In genomic region chr15:61084944-61085367, GRCh38 we compare ENCODE assay signal across 9 cellular contexts.
DNase-seq lines count a peak whose midpoint lies in the region; ATAC-seq and TF ChIP-seq lines count a peak whose summit lies in the region.
"Had no signal": no experiment of that assay in that cellular context is flagged by ENCODE, and none has a peak within 500 bp of the region (broad histone marks: within the 10 kb centered on the region; RNA-seq: fewer than 3 reads in every experiment).

No MANE protein-coding gene starts in this region.

- H3K27ac ChIP-seq in breast epithelium = peak overlapping the region; percentile 2 to 84
- no peak overlapping the region for H3K27ac ChIP-seq in mammary epithelial cell (ENCODE audit: insufficient read depth, low read depth, low read length)
- peak overlapping the region; percentile 31 for H3K27ac ChIP-seq in urinary bladder (ENCODE audit: low read depth)
- H3K27ac ChIP-seq in foreskin keratinocyte = no peak overlapping the region

- H3K4me1 ChIP-seq in breast epithelium = no peaks in the 10 kb centered on the region
- no peaks in the 10 kb centered on the region for H3K4me1 ChIP-seq in mammary epithelial cell (ENCODE audit: insufficient read depth, low read length)
- H3K4me1 ChIP-seq in urinary bladder (ENCODE audit: insufficient read depth) = no peaks in the 10 kb centered on the region
- no peaks in the 10 kb centered on the region for H3K4me1 ChIP-seq in foreskin keratinocyte

- no peaks in the 10 kb centered on the region for H3K9me3 ChIP-seq in breast epithelium
- no peaks in the 10 kb centered on the region for H3K9me3 ChIP-seq in mammary epithelial cell (replicated peaks; ENCODE audit: insufficient read depth, low read length)

- no peak overlapping the region for H3K4me2 ChIP-seq in mammary epithelial cell (ENCODE audit: insufficient read depth, low read depth, low read length)

- no peak overlapping the region for H2AFZ ChIP-seq in mammary epithelial cell (ENCODE audit: low read depth, low read length)

- WGBS in mammary epithelial cell (ENCODE audit: low coverage, missing lambda C conversion rate) = 54% methylated on average over 2 of the region's 2 CpGs
- WGBS in urinary bladder = 28% methylated on average over 2 of the region's 2 CpGs

- H3K9ac ChIP-seq in mammary epithelial cell (ENCODE audit: insufficient read depth, low read length) = no peak overlapping the region

- TF ChIP-seq CTCF in breast epithelium (IDR thresholded peaks at IDR 0.05) (no peak), mammary epithelial cell (conservative IDR thresholded peaks at IDR 0.05 in 1 of 2, IDR thresholded peaks at IDR 0.05 in 1 of 2; ENCODE audit: extremely low read depth in 1 of 2, insufficient read depth in 1 of 2, low read depth in 1 of 2, low read length in 2 of 2) (no peak), foreskin keratinocyte (conservative IDR thresholded peaks at IDR 0.05) (no peak)

- H3K79me2 ChIP-seq in mammary epithelial cell (ENCODE audit: insufficient read depth, low read length) = no peaks in the 10 kb centered on the region

- H3K27me3 ChIP-seq in breast epithelium (no peaks in the 10 kb centered on the region), mammary epithelial cell (ENCODE audit: insufficient read depth, low read length) (no peaks in the 10 kb centered on the region), foreskin keratinocyte (peaks cover 5% of the 10 kb centered on the region)

- BruUV-seq in mammary epithelial cell (replicated peaks; lab: Mats Ljungman, UMichigan) = no TSS peak

- no peak for TF ChIP-seq POLR2A in breast epithelium (IDR thresholded peaks at IDR 0.05)

- no peaks in the 10 kb centered on the region for H4K20me1 ChIP-seq in mammary epithelial cell (ENCODE audit: insufficient read depth, low read length)

- intact Hi-C loops in breast epithelium (cut with DNase I; ENCODE audit: low total_unique reads) (no loop called here), mammary epithelial cell (cut with micrococcal nuclease) (no loop called here)

- in situ Hi-C loops in mammary epithelial cell (cut with MboI; ENCODE audit: low sequenced_read_pairs in 2 of 2) = no loop called here

- ATAC-seq in GM21528 (IDR thresholded peaks at IDR 0.05; ENCODE audit: low FRiP score, unreplicated experiment) (no peak), GM21737 (IDR thresholded peaks at IDR 0.05; ENCODE audit: unreplicated experiment) (no peak), foreskin keratinocyte (no peak)

- CTCF ChIA-PET in mammary epithelial cell (lab: Charles Lee; ENCODE audit: low non-redundant PET) = interaction anchor here (0.7 kb wide), 1 partner anchor 39 kb away, joined by 12 read pairs; no protein-coding TSS in a partner anchor

- DNase-seq in breast epithelium (ENCODE audit: low spot score in 2 of 2) = no peak
- no peak for DNase-seq in mammary epithelial cell
- peak; percentile 96 for DNase-seq in NCI-H82 (lab: John Stamatoyannopoulos, UW)
- peak; percentile 40 for DNase-seq in fibroblast of peridontal ligament (ENCODE audit: extremely low read depth)
- no peak for DNase-seq in foreskin keratinocyte
- DNase-seq: activated naive CD8-positive, alpha-beta T cell treated with anti-CD3 and anti-CD28 coated beads for 36 hours had no signal

- H3K4me3 ChIP-seq in breast epithelium (no peak overlapping the region), mammary epithelial cell (replicated peaks in 1 of 3; ENCODE audit: insufficient read depth in 1 of 3, low read depth in 2 of 3, low read length in 3 of 3) (no peak overlapping the region), urinary bladder (ENCODE audit: low read depth, low read length) (no peak overlapping the region)

- no peaks in the 10 kb centered on the region for H3K36me3 ChIP-seq in breast epithelium
- H3K36me3 ChIP-seq in mammary epithelial cell (ENCODE audit: insufficient read depth, low read length) = no peaks in the 10 kb centered on the region
- no peaks in the 10 kb centered on the region for H3K36me3 ChIP-seq in urinary bladder (ENCODE audit: insufficient read depth)

- dilution Hi-C loops in mammary epithelial cell (cut with HindIII; ENCODE audit: low sequenced_read_pairs) = no loop called here

Comparison
In these comparisons a context has a peak if more than half of its experiments do, and no peak if none do; other contexts are left out.
1. H3K27ac ChIP-seq: peak in breast epithelium (2 of 2) and urinary bladder (single experiment); none in mammary epithelial cell (single experiment) and foreskin keratinocyte (single experiment).
2. DNase-seq: peak in NCI-H82 (single experiment) and fibroblast of peridontal ligament (single experiment); none in breast epithelium (0 of 2), mammary epithelial cell (single experiment) and foreskin keratinocyte (0 of 2).